ENCODE assay signal across 9 cellular contexts in genomic region chr22:35467788-35468187, GRCh38.
A peak's percentile ranks its signal among the peaks of the same experiment; 100 is the strongest.
DNase-seq lines count a peak whose midpoint lies in the region; ATAC-seq, FAIRE-seq and TF ChIP-seq lines count a peak whose summit lies in the region.
"Had no signal": no experiment of that assay in that cellular context is flagged by ENCODE, and none has a peak within 500 bp of the region (broad histone marks: within the 10 kb centered on the region; RNA-seq: fewer than 3 reads in every experiment).

No MANE protein-coding gene starts in this region.

- no peaks in the 10 kb centered on the region for H3K27me3 ChIP-seq in astrocyte (ENCODE audit: insufficient read depth, low read length)
- no peaks in the 10 kb centered on the region for H3K27me3 ChIP-seq in right cardiac atrium (ENCODE audit: control insufficient read depth, insufficient read depth)

- H3K4me1 Mint-ChIP-seq in astrocyte (ENCODE audit: low read depth, unreplicated experiment), result peaks cover 13% of the 10 kb centered on the region

- H3K4me2 ChIP-seq in astrocyte (ENCODE audit: low read length), result no peak overlapping the region

- no peak for TF ChIP-seq CTCF in astrocyte (IDR thresholded peaks at IDR 0.05; ENCODE audit: insufficient read depth, low read depth, low read length)

- peak overlapping the region; percentile 81 for H2AFZ ChIP-seq in astrocyte (ENCODE audit: low read depth, low read length)

- H3K27ac ChIP-seq in astrocyte (ENCODE audit: low read depth, low read length), result no peak overlapping the region
- H3K27ac ChIP-seq in right cardiac atrium (ENCODE audit: low read length), result peak overlapping the region; percentile 98

- no peak for FAIRE-seq in astrocyte (lab: Jason Lieb, UNC)

- H3K27me3 Mint-ChIP-seq in astrocyte (ENCODE audit: low read depth, unreplicated experiment), result peaks cover 1% of the 10 kb centered on the region

- H3K9me3 Mint-ChIP-seq in astrocyte (ENCODE audit: unreplicated experiment), result peaks cover 15% of the 10 kb centered on the region

- H3K27ac Mint-ChIP-seq in astrocyte (ENCODE audit: unreplicated experiment), result peak overlapping the region; percentile 58

- intact Hi-C loops in right cardiac atrium (cut with DNase I), result no loop called here

- H3K4me3 Mint-ChIP-seq in astrocyte (ENCODE audit: unreplicated experiment), result no peak overlapping the region
- H3K4me3 Mint-ChIP-seq: activated T-cell treated with anti-CD3 and anti-CD28 coated beads, Interleukin-2, amount 50 U/mL, for 4 hours had no signal

- H4K20me1 ChIP-seq in astrocyte (ENCODE audit: insufficient read depth, low read length), result no peaks in the 10 kb centered on the region

- DNase-seq in DMS53 treated with DMSO at 0.1 percent for 48 hours (lab: John Stamatoyannopoulos, UW; ENCODE audit: unreplicated experiment), result peak; percentile 18
- DNase-seq in astrocyte (ENCODE audit: low read depth), result peak; percentile 19
- peak; percentile 86 to 95 (median 90) for DNase-seq in right cardiac atrium
- DNase-seq in pulmonary artery endothelial cell (ENCODE audit: low read depth, low spot score), result peak; percentile 81
- DNase-seq in SW480 (ENCODE audit: low spot score), result no peak
- no peak for DNase-seq in OCI-M2 (lab: John Stamatoyannopoulos, UW; ENCODE audit: unreplicated experiment)
- DNase-seq in NCI-H774 (lab: John Stamatoyannopoulos, UW), result no peak
- DNase-seq: activated T-cell treated with anti-CD3 and anti-CD28 coated beads, Interleukin-2, amount 50 U/mL, for 4 hours had no signal

- H3K36me3 ChIP-seq in astrocyte (ENCODE audit: insufficient read depth, low read length), result no peaks in the 10 kb centered on the region

- no peak overlapping the region for H3K9ac ChIP-seq in astrocyte (ENCODE audit: low read length)

- ATAC-seq in right cardiac atrium (peak; percentile 97 to 98), HG02798 (IDR thresholded peaks at IDR 0.05; ENCODE audit: poor library complexity, unreplicated experiment) (no peak)
- ATAC-seq: activated T-cell treated with anti-CD3 and anti-CD28 coated beads, Interleukin-2, amount 50 U/mL, for 4 hours had no signal

- H3K4me1 ChIP-seq in astrocyte (ENCODE audit: insufficient read depth, low read length) (peaks cover 8% of the 10 kb centered on the region), right cardiac atrium (ENCODE audit: control insufficient read depth, insufficient read depth, low read length) (peaks cover 7% of the 10 kb centered on the region)

- 22% methylated on average over 8 of the region's 8 CpGs for WGBS in right cardiac atrium

- no peak overlapping the region for H3K4me3 ChIP-seq in astrocyte (ENCODE audit: insufficient read depth, low read depth, low read length)
- no peak overlapping the region for H3K4me3 ChIP-seq in right cardiac atrium (ENCODE audit: low read length)

- no peaks in the 10 kb centered on the region for H3K79me2 ChIP-seq in astrocyte (ENCODE audit: insufficient read depth, low read length)

- H3K9me3 ChIP-seq in astrocyte (ENCODE audit: insufficient read depth, low read depth, low read length) (no peaks in the 10 kb centered on the region), right cardiac atrium (ENCODE audit: control insufficient read depth, low read length) (no peaks in the 10 kb centered on the region)

- H3K36me3 Mint-ChIP-seq in astrocyte (ENCODE audit: low read depth, unreplicated experiment), result peaks cover 3% of the 10 kb centered on the region

Comparison
In these comparisons a context has a peak if more than half of its experiments do, and no peak if none do; other contexts are left out.
1. DNase-seq: peak in DMS53 treated with DMSO at 0.1 percent for 48 hours (single experiment), astrocyte (single experiment), right cardiac atrium (3 of 3) and pulmonary artery endothelial cell (single experiment); none in SW480 (single experiment), OCI-M2 (single experiment) and NCI-H774 (single experiment).